8 cellular contexts compared by ENCODE assay signal in the genomic region with DNA sequence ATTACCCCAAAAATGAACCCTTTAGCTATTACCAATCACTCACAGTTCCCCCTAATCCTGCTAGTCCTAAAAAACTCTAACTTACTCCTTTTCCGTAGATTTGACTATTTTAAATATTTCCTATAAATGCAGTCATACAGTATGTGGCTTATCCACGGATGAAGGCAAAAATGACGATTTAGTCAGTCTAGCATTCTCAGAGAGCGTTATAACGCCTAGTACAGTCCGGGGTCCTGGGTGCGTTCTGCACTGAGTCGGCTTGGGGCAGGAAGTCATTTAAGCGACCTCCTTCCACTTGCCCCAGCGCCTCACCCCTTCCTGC. TPM values are rescaled to one million over a fixed set of nuclear protein-coding genes. Genes with fewer than 3 reads are reported as not detected.
A peak's percentile ranks its signal among the peaks of the same experiment; 100 is the strongest.
DNase-seq lines count a peak whose midpoint lies in the region; ATAC-seq and TF ChIP-seq lines count a peak whose summit lies in the region.

No MANE protein-coding gene starts in this region.

- H4K20me1 ChIP-seq in PC-3 (ENCODE audit: low read length) (no peaks in the 10 kb centered on the region), smooth muscle cell (ENCODE audit: low read depth) (no peaks in the 10 kb centered on the region)

- H3K4me1 ChIP-seq in PC-3 (ENCODE audit: insufficient read depth, low read length) (no peaks in the 10 kb centered on the region), smooth muscle cell (ENCODE audit: low read depth) (peaks cover 7% of the 10 kb centered on the region)

- intact Hi-C loops in PC-3 (cut with micrococcal nuclease) = no loop called here

- H3K9me2 ChIP-seq in PC-3 (replicated peaks; ENCODE audit: low read length) = no peaks in the 10 kb centered on the region

- no peak for DNase-seq in activated naive CD4-positive, alpha-beta T cell treated with anti-CD3 and anti-CD28 coated beads, Interleukin-2, amount 50 U/mL, for 16 hours
- DNase-seq in PC-3 (no peak), fibroblast of pulmonary artery (ENCODE audit: low read depth) (no peak), smooth muscle cell (lab: John Stamatoyannopoulos, UW; ENCODE audit: unreplicated experiment) (no peak), NCI-H524 treated with DMSO at 0.1 percent for 48 hours (lab: John Stamatoyannopoulos, UW) (no peak)

- H3K4me1 Mint-ChIP-seq in activated naive CD4-positive, alpha-beta T cell treated with anti-CD3 and anti-CD28 coated beads, Interleukin-2, amount 50 U/mL, for 24 hours = peaks cover 33% of the 10 kb centered on the region

- H3K36me3 ChIP-seq in PC-3 (ENCODE audit: low read depth, low read length) (peaks cover 12% of the 10 kb centered on the region), smooth muscle cell (ENCODE audit: low read depth) (peaks cover 3% of the 10 kb centered on the region)

- H3K4me3 ChIP-seq in PC-3 (ENCODE audit: low read length) (peak overlapping the region; percentile 93), fibroblast of pulmonary artery (replicated peaks; ENCODE audit: low read depth, low read length) (peak overlapping the region; percentile 99), smooth muscle cell (peak overlapping the region; percentile 86)

- peak overlapping the region; percentile 51 for H3K27ac ChIP-seq in PC-3 (ENCODE audit: low read length)
- no peak overlapping the region for H3K27ac ChIP-seq in smooth muscle cell (ENCODE audit: low read depth)

- POLR2A ChIA-PET in PC-3 (lab: Charles Lee; ENCODE audit: unreplicated experiment) = interaction anchor here (0.7 kb wide), 1 partner anchor 31 kb away, joined by 5 read pairs; no protein-coding TSS in a partner anchor

- peak overlapping the region; percentile 87 for H3K9ac ChIP-seq in PC-3 (ENCODE audit: low read length)
- peak overlapping the region; percentile 58 for H3K9ac ChIP-seq in smooth muscle cell (ENCODE audit: low read depth)

- H3K27me3 ChIP-seq in PC-3 (ENCODE audit: low read length) = no peaks in the 10 kb centered on the region
- H3K27me3 ChIP-seq in smooth muscle cell (ENCODE audit: low read depth) = no peaks in the 10 kb centered on the region

- peak overlapping the region; percentile 92 for H3K4me3 Mint-ChIP-seq in activated naive CD4-positive, alpha-beta T cell treated with anti-CD3 and anti-CD28 coated beads, Interleukin-2, amount 50 U/mL, for 24 hours

- peak overlapping the region; percentile 91 for H3K4me2 ChIP-seq in PC-3 (ENCODE audit: low read length)
- peak overlapping the region; percentile 84 for H3K4me2 ChIP-seq in smooth muscle cell

- TSS peak; percentile 84 for BruUV-seq in PC-3 (replicated peaks; lab: Mats Ljungman, UMichigan)

- H3K9me3 ChIP-seq in PC-3 (ENCODE audit: low read length) (0 out of 2 replicates have a peak, but pooled peaks cover 3% of the 10 kb centered on the region), smooth muscle cell (replicated peaks; ENCODE audit: low read depth) (no peaks in the 10 kb centered on the region)

- peaks cover 28% of the 10 kb centered on the region for H3K36me3 Mint-ChIP-seq in activated naive CD4-positive, alpha-beta T cell treated with anti-CD3 and anti-CD28 coated beads, Interleukin-2, amount 50 U/mL, for 24 hours

- WGBS in smooth muscle cell (ENCODE audit: low lambda C conversion rate) = 3% methylated on average over 10 of the region's 10 CpGs

- peak overlapping the region; percentile 88 for H3K27ac Mint-ChIP-seq in activated naive CD4-positive, alpha-beta T cell treated with anti-CD3 and anti-CD28 coated beads, Interleukin-2, amount 50 U/mL, for 24 hours

- peaks cover 8% of the 10 kb centered on the region for H3K9me3 Mint-ChIP-seq in activated naive CD4-positive, alpha-beta T cell treated with anti-CD3 and anti-CD28 coated beads, Interleukin-2, amount 50 U/mL, for 24 hours

- H3F3A ChIP-seq in PC-3 (ENCODE audit: low read length, unreplicated experiment) (no peaks in the 10 kb centered on the region), smooth muscle cell (ENCODE audit: low read depth) (no peaks in the 10 kb centered on the region)

- H2AFZ ChIP-seq in PC-3 (ENCODE audit: low read length) = peak overlapping the region; percentile 96
- H2AFZ ChIP-seq in smooth muscle cell (ENCODE audit: low read depth) = peak overlapping the region; percentile 86

- ATAC-seq in PC-3 (no peak), HG02884 (IDR thresholded peaks at IDR 0.05; ENCODE audit: unreplicated experiment) (no peak), GM21786 (IDR thresholded peaks at IDR 0.05; ENCODE audit: unreplicated experiment) (no peak)

- no peaks in the 10 kb centered on the region for H3K27me3 Mint-ChIP-seq in activated naive CD4-positive, alpha-beta T cell treated with anti-CD3 and anti-CD28 coated beads, Interleukin-2, amount 50 U/mL, for 24 hours

- peaks cover 9% of the 10 kb centered on the region for H3K79me2 ChIP-seq in PC-3 (ENCODE audit: low read length)
- H3K79me2 ChIP-seq in smooth muscle cell (ENCODE audit: low read depth) = peaks cover 26% of the 10 kb centered on the region

- CTCF ChIA-PET in PC-3 (lab: Charles Lee) = no interaction called here

- TF ChIP-seq CTCF in PC-3 (conservative IDR thresholded peaks at IDR 0.05; ENCODE audit: low read depth, low read length) (no peak), fibroblast of pulmonary artery (IDR thresholded peaks at IDR 0.05; ENCODE audit: low read length, missing control alignments) (no peak), smooth muscle cell (IDR thresholded peaks at IDR 0.05; ENCODE audit: borderline replicate concordance, insufficient read depth, poor library complexity, severe bottlenecking) (no peak)

RNA-seq across cellular contexts. Expression of gene ZNF383, which starts 0.5 kb away (rescaled TPM):
- total RNA-seq in PC-3 (2014; rRNA removed) = 0.58 and 2.5 TPM in 2 replicates
- total RNA-seq in smooth muscle cell = 4.8 and 10.0 TPM in 2 replicates
- 2.5 and 4.1 TPM in 2 replicates for polyA plus RNA-seq in smooth muscle cell

RNA-seq across cellular contexts. Expression of gene ZNF585B, which starts 7.2 kb away (rescaled TPM):
- total RNA-seq in PC-3 (2014; rRNA removed) = 0.12 and 3.2 TPM in 2 replicates
- total RNA-seq in smooth muscle cell = 5.3 and 8.9 TPM in 2 replicates
- 1.0 and 1.6 TPM in 2 replicates for polyA plus RNA-seq in smooth muscle cell

RNA-seq across cellular contexts. Expression of gene ZNF585A, which starts 45.0 kb away (rescaled TPM):
- 0.29 TPM in 1 of 2 replicates, not detected in the other for total RNA-seq in PC-3 (2014; rRNA removed)
- 7.6 and 19.8 TPM in 2 replicates for total RNA-seq in smooth muscle cell
- 12.2 and 17.4 TPM in 2 replicates for polyA plus RNA-seq in smooth muscle cell
